In genomic region chr1:30362603-30362990, GRCh38 we compare ENCODE assay signal across 26 cellular contexts.
"Had no signal": no experiment of that assay in that cellular context is flagged by ENCODE, and none has a peak within 500 bp of the region (broad histone marks: within the 10 kb centered on the region; RNA-seq: fewer than 3 reads in every experiment).

No MANE protein-coding gene starts in this region.

- H3K9me3 ChIP-seq: esophagus muscularis mucosa, gastroesophageal sphincter, lower lobe of right lung, neutrophil, prostate gland, sigmoid colon, thoracic aorta, tibial nerve, upper lobe of right lung, uterus had no signal

- H3K36me3 Mint-ChIP-seq: immature natural killer cell; natural killer cell; stimulated activated memory B cell treated with anti-CD40 and anti-IgM and Interleukin-4, amounts not matched to agents 10 μg/mL and 1 μg/mL and 100 μg/mL, for 72 hours had no signal

- H3K36me3 ChIP-seq: esophagus muscularis mucosa, gastroesophageal sphincter, lower lobe of right lung, neutrophil, prostate gland, sigmoid colon, thoracic aorta, tibial nerve, upper lobe of right lung, uterus had no signal

- H3K4me1 Mint-ChIP-seq: immature natural killer cell; natural killer cell; stimulated activated memory B cell treated with anti-CD40 and anti-IgM and Interleukin-4, amounts not matched to agents 10 μg/mL and 1 μg/mL and 100 μg/mL, for 72 hours had no signal

- H3K27ac ChIP-seq: coronary artery, esophagus muscularis mucosa, foreskin keratinocyte, gastroesophageal sphincter, lower lobe of right lung, neutrophil, prostate gland, sigmoid colon, thoracic aorta, tibial nerve, upper lobe of right lung, uterus had no signal

- H3K9me3 Mint-ChIP-seq: immature natural killer cell; natural killer cell; stimulated activated memory B cell treated with anti-CD40 and anti-IgM and Interleukin-4, amounts not matched to agents 10 μg/mL and 1 μg/mL and 100 μg/mL, for 72 hours; stimulated activated naive CD8-positive, alpha-beta T cell treated with anti-CD3 and anti-CD28 coated beads, Interleukin-15, Interleukin-2, amounts not matched to agents 100 ng/mL and 50 ng/mL, for 24 hours had no signal

- H3K4me3 Mint-ChIP-seq: immature natural killer cell; natural killer cell; stimulated activated memory B cell treated with anti-CD40 and anti-IgM and Interleukin-4, amounts not matched to agents 10 μg/mL and 1 μg/mL and 100 μg/mL, for 72 hours; stimulated activated naive CD8-positive, alpha-beta T cell treated with anti-CD3 and anti-CD28 coated beads, Interleukin-15, Interleukin-2, amounts not matched to agents 100 ng/mL and 50 ng/mL, for 24 hours had no signal

- H3K4me3 ChIP-seq: coronary artery, esophagus muscularis mucosa, gastroesophageal sphincter, lower lobe of right lung, prostate gland, sigmoid colon, thoracic aorta, tibial nerve, upper lobe of right lung, uterus had no signal

- DNase-seq: dermis blood vessel endothelial cell; effector memory CD4-positive, alpha-beta T cell; foreskin keratinocyte; hypothalamus; immature natural killer cell; islet precursor cell; kidney glomerular epithelial cell; left colon; left ventricle myocardium superior; lower lobe of right lung; natural killer cell; right cardiac atrium; sigmoid colon; stimulated activated CD4-positive, alpha-beta T cell treated with anti-CD3 and anti-CD28 coated beads, Interleukin-2, amount 100 ng/mL, for 24 hours; stimulated activated CD4-positive, alpha-beta T cell treated with anti-CD3 and anti-CD28 coated beads, Interleukin-4, amount 100 ng/mL, for 4 hours; upper lobe of right lung; uterus had no signal

- H3K27me3 ChIP-seq: uterus had no signal

- H3K4me1 ChIP-seq: esophagus muscularis mucosa, foreskin keratinocyte, gastroesophageal sphincter, lower lobe of right lung, prostate gland, sigmoid colon, tibial nerve, upper lobe of right lung, uterus had no signal

- H3K27ac Mint-ChIP-seq: immature natural killer cell; natural killer cell; stimulated activated memory B cell treated with anti-CD40 and anti-IgM and Interleukin-4, amounts not matched to agents 10 μg/mL and 1 μg/mL and 100 μg/mL, for 72 hours; stimulated activated naive CD8-positive, alpha-beta T cell treated with anti-CD3 and anti-CD28 coated beads, Interleukin-15, Interleukin-2, amounts not matched to agents 100 ng/mL and 50 ng/mL, for 24 hours had no signal
